ENCODE assay signal across 23 cellular contexts in genomic region chr10:131872837-131873375, GRCh38. TPM values are rescaled to one million over a fixed set of nuclear protein-coding genes. Genes with fewer than 3 reads are reported as not detected.
DNase-seq lines count a peak whose midpoint lies in the region; ATAC-seq and TF ChIP-seq lines count a peak whose summit lies in the region.
"Had no signal": no experiment of that assay in that cellular context is flagged by ENCODE, and none has a peak within 500 bp of the region (broad histone marks: within the 10 kb centered on the region; RNA-seq: fewer than 3 reads in every experiment).

No MANE protein-coding gene starts in this region.

- TF ChIP-seq CTCF in RWPE1 (conservative IDR thresholded peaks at IDR 0.05; ENCODE audit: low read depth): no peak
- TF ChIP-seq CTCF in GM10266 (IDR thresholded peaks at IDR 0.05; ENCODE audit: control insufficient read depth, insufficient read depth, low read depth, missing control alignments): no peak
- TF ChIP-seq CTCF in omental fat pad (IDR thresholded peaks at IDR 0.05): no peak

- DNase-seq in DMS 273 (lab: John Stamatoyannopoulos, UW; ENCODE audit: unreplicated experiment) (peak; percentile 5), DMS 273 treated with DMSO at 0.1 percent for 48 hours (lab: John Stamatoyannopoulos, UW) (no peak), RWPE1 (ENCODE audit: low spot score) (no peak), left kidney (ENCODE audit: low read depth, low spot score) (peak; percentile 66), GM10266 (ENCODE audit: extremely low spot score) (no peak), omental fat pad (ENCODE audit: low spot score) (no peak)
- DNase-seq: activated CD4-positive, alpha-beta T cell treated with anti-CD3 and anti-CD28 coated beads for 36 hours; activated CD8-positive, alpha-beta memory T cell treated with anti-CD3 and anti-CD28 coated beads for 24 hours; activated gamma-delta T cell; activated T-cell treated with anti-CD3 and anti-CD28 coated beads, Interleukin-2, amount 50 U/mL, for 1 hour; CD4-positive, alpha-beta memory T cell; midbrain; MV-4-11; NCI-H1694 treated with DMSO at 0.1 percent for 48 hours; NCI-H226; stimulated activated CD4-positive, alpha-beta T cell treated with anti-CD3 and anti-CD28 coated beads, Interleukin-4, amount 100 ng/mL, for 4 hours; stimulated activated naive CD8-positive, alpha-beta T cell treated with anti-CD3 and anti-CD28 coated beads, Interleukin-15, Interleukin-2, amounts not matched to agents 100 U/mL and 50 U/mL, for 24 hours had no signal

- peak overlapping the region; percentile 26; the same call in 1 of the 2 replicates for H3K27ac ChIP-seq in RWPE1
- peak overlapping the region; percentile 31 for H3K27ac ChIP-seq in thymus (ENCODE audit: low read depth)
- H3K27ac ChIP-seq: 22Rv1, SJSA1, tibial artery had no signal

- no peaks in the 10 kb centered on the region for H3K9me3 ChIP-seq in thymus (ENCODE audit: control insufficient read depth)
- H3K9me3 ChIP-seq: SJSA1, tibial artery had no signal

- ATAC-seq in omental fat pad (ENCODE audit: low FRiP score) (no peak), HG03378 (IDR thresholded peaks at IDR 0.05; ENCODE audit: unreplicated experiment) (no peak)
- ATAC-seq: activated CD4-positive, alpha-beta T cell treated with anti-CD3 and anti-CD28 coated beads for 36 hours; naive thymus-derived CD8-positive, alpha-beta T cell; stimulated activated naive CD8-positive, alpha-beta T cell treated with anti-CD3 and anti-CD28 coated beads, Interleukin-15, Interleukin-2, amounts not matched to agents 100 U/mL and 50 U/mL, for 24 hours had no signal

- peaks cover 3% of the 10 kb centered on the region for H3K27me3 ChIP-seq in thymus (ENCODE audit: control insufficient read depth, insufficient read depth)

- no peak overlapping the region for H3K4me3 ChIP-seq in thymus (ENCODE audit: low read length)
- H3K4me3 ChIP-seq: SJSA1, tibial artery had no signal

- H3K4me1 ChIP-seq in thymus (ENCODE audit: control insufficient read depth, insufficient read depth, low read length): no peaks in the 10 kb centered on the region
- H3K4me1 ChIP-seq: SJSA1 had no signal

- WGBS in thymus: 81% methylated on average over 19 of the region's 19 CpGs

- POLR2A ChIA-PET in RWPE1 (lab: Yijun Ruan, JAX; ENCODE audit: low non-redundant PET): no interaction called here

- no peaks in the 10 kb centered on the region for H3K36me3 ChIP-seq in thymus (ENCODE audit: control insufficient read depth, insufficient read depth)
- H3K36me3 ChIP-seq: SJSA1, tibial artery had no signal

- CTCF ChIA-PET in RWPE1 (lab: Yijun Ruan, JAX): interaction anchor here (0.5 to 1.0 kb wide), 3 partner anchors 48 to 417 kb away, joined by 3 read pairs; no protein-coding TSS in a partner anchor

RNA-seq across cellular contexts. Expression of gene PPP2R2D, which starts 27.9 kb away (rescaled TPM):
- polyA plus RNA-seq in thymus: 29.3 TPM
- total RNA-seq in omental fat pad: 10 to 100 TPM; 25.0 to 33.7 (median 28.7) TPM

Comparison
In these comparisons a context has a peak if more than half of its experiments do, and no peak if none do; other contexts are left out.
1. DNase-seq: peak in DMS 273 (single experiment) and left kidney (single experiment); none in DMS 273 treated with DMSO at 0.1 percent for 48 hours (single experiment), RWPE1 (single experiment), GM10266 (single experiment) and omental fat pad (single experiment).